ENCODE assay signal across 8 cellular contexts in genomic region chr11:94740975-94741707, GRCh38. TPM values are rescaled to one million over a fixed set of nuclear protein-coding genes. Genes with fewer than 3 reads are reported as not detected.
DNase-seq lines count a peak whose midpoint lies in the region; ATAC-seq and TF ChIP-seq lines count a peak whose summit lies in the region.

No MANE protein-coding gene starts in this region.

- CTCF ChIA-PET in AG04449 (lab: Yijun Ruan, JAX) = interaction anchor here (0.7 to 5.0 kb wide), 23 partner anchors 8 to 350 kb away, joined by 3 to 21 read pairs (median 4); partner anchors contain the start of gene SRSF8

- intact Hi-C loops in right lobe of liver (cut with DNase I) = no loop called here

- POLR2A ChIA-PET in AG04449 (lab: Yijun Ruan, JAX) = interaction anchor here (0.8 kb wide), 1 partner anchor 27 kb away, joined by 3 read pairs; the partner anchor contains the start of gene AMOTL1

- TF ChIP-seq POLR2A in right lobe of liver (IDR thresholded peaks at IDR 0.05) = no peak

- H3K27ac ChIP-seq in HUES64 (ENCODE audit: low read depth, low read length) = no peak overlapping the region
- no peak overlapping the region for H3K27ac ChIP-seq in duodenal mucosa (ENCODE audit: low read depth, low read length)
- no peak overlapping the region for H3K27ac ChIP-seq in right lobe of liver
- peak overlapping the region; percentile 62 for H3K27ac ChIP-seq in stomach smooth muscle (ENCODE audit: low read length)

- ATAC-seq in right lobe of liver = peak; percentile 87 to 92 (median 88)
- no peak for ATAC-seq in GM21515 (IDR thresholded peaks at IDR 0.05; ENCODE audit: unreplicated experiment)

- peaks cover 39% of the 10 kb centered on the region for H3K4me1 ChIP-seq in HUES64 (ENCODE audit: insufficient read depth, low read length)
- H3K4me1 ChIP-seq in duodenal mucosa (ENCODE audit: control insufficient read depth in 1 of 2, insufficient read depth in 2 of 2, low read length in 2 of 2) = peaks cover 4 to 10% of the 10 kb centered on the region in 2 donors
- peaks cover 0 to 7% (median 0%) of the 10 kb centered on the region in 4 donors for H3K4me1 ChIP-seq in right lobe of liver
- peaks cover 37% of the 10 kb centered on the region for H3K4me1 ChIP-seq in stomach smooth muscle (ENCODE audit: control insufficient read depth, insufficient read depth, low read length)

- WGBS in HUES64 = 3% methylated on average over 37 of the region's 37 CpGs
- WGBS in right lobe of liver (ENCODE audit: insufficient coverage, low coverage, low lambda C conversion rate, missing lambda C conversion rate) = under 1% methylated on average over 22 of the region's 37 CpGs

- H3K4me3 ChIP-seq in AG04449 (ENCODE audit: low read depth, low read length) (peak overlapping the region; percentile 59), GM08714 (ENCODE audit: low read length) (peak overlapping the region; percentile 39; the same call in 1 of the 2 replicates), HUES64 (ENCODE audit: low read length) (peak overlapping the region; percentile 70), duodenal mucosa (ENCODE audit: low read depth in 1 of 2, low read length in 2 of 2) (peak overlapping the region; percentile 66 to 68), right lobe of liver (peak overlapping the region; percentile 35 to 51 (median 46)), stomach smooth muscle (ENCODE audit: low read length in 2 of 2) (peak overlapping the region; percentile 70 to 82)

- DNase-seq in AG04449 (ENCODE audit: low read depth, low spot score) = no peak
- DNase-seq in RPMI7951 (ENCODE audit: low read depth) = peak; percentile 80
- peak; percentile 28 to 61 (median 49) for DNase-seq in right lobe of liver

- TF ChIP-seq CTCF in AG04449 (IDR thresholded peaks at IDR 0.05; ENCODE audit: insufficient read depth, low read length, missing control alignments) (peak; percentile 56), right lobe of liver (IDR thresholded peaks at IDR 0.05) (peak; percentile 40 to 48 (median 44))

- H3K36me3 ChIP-seq in HUES64 (ENCODE audit: insufficient read depth, low read length) (no peaks in the 10 kb centered on the region; the same call in 1 of the 2 replicates), duodenal mucosa (ENCODE audit: control insufficient read depth in 1 of 2, insufficient read depth in 2 of 2, low read length in 2 of 2) (no peaks in the 10 kb centered on the region), right lobe of liver (no peaks in the 10 kb centered on the region), stomach smooth muscle (ENCODE audit: control insufficient read depth in 2 of 2, insufficient read depth in 2 of 2, low read length in 2 of 2) (no peaks in the 10 kb centered on the region)

- H3K9ac ChIP-seq in HUES64 (ENCODE audit: low read depth, low read length) (peak overlapping the region; percentile 75), duodenal mucosa (ENCODE audit: low read depth in 1 of 2, low read length in 2 of 2) (peak overlapping the region in 1 of 2 donors; percentile 25), stomach smooth muscle (ENCODE audit: low read length in 2 of 2) (peak overlapping the region; percentile 71 to 75)

- peaks cover 26% of the 10 kb centered on the region for H3K27me3 ChIP-seq in HUES64 (ENCODE audit: insufficient read depth, low read length)
- peaks cover 21 to 36% of the 10 kb centered on the region in 2 donors for H3K27me3 ChIP-seq in duodenal mucosa (ENCODE audit: control insufficient read depth in 1 of 2, insufficient read depth in 2 of 2, low read length in 2 of 2)
- no peaks in the 10 kb centered on the region for H3K27me3 ChIP-seq in right lobe of liver
- H3K27me3 ChIP-seq in stomach smooth muscle (ENCODE audit: control insufficient read depth in 1 of 2, insufficient read depth in 2 of 2, low read length in 2 of 2) = no peaks in the 10 kb centered on the region

- H3K9me3 ChIP-seq in HUES64 (ENCODE audit: insufficient read depth, low read depth, low read length) (no peaks in the 10 kb centered on the region), duodenal mucosa (ENCODE audit: control insufficient read depth in 1 of 2, low read length in 2 of 2) (no peaks in the 10 kb centered on the region), right lobe of liver (no peaks in the 10 kb centered on the region), stomach smooth muscle (ENCODE audit: control insufficient read depth in 2 of 2, low read length in 2 of 2) (no peaks in the 10 kb centered on the region)

RNA-seq across cellular contexts. Expression of gene AMOTL1, which starts 27.0 kb away (rescaled TPM):
- polyA plus RNA-seq in HUES64 (2013, experiment 1 of 2) = 21.4 TPM
- polyA plus RNA-seq in HUES64 (2013, experiment 2 of 2) = 24.1 TPM
- 24.4 and 24.8 TPM in 2 replicates for total RNA-seq in RPMI7951 (2014; rRNA removed; shearing (Covaris generic))
- 10 to 100 TPM in 4 of 6 experiments, 1 to 10 TPM in 2; 7.4 to 43.8 (median 17.3) TPM for total RNA-seq in right lobe of liver
